ENCODE assay signal across 13 cellular contexts in genomic region chr2:85988210-85988913, GRCh38.
DNase-seq lines count a peak whose midpoint lies in the region; ATAC-seq and TF ChIP-seq lines count a peak whose summit lies in the region.
"Had no signal": no experiment of that assay in that cellular context is flagged by ENCODE, and none has a peak within 500 bp of the region (broad histone marks: within the 10 kb centered on the region; RNA-seq: fewer than 3 reads in every experiment).

No MANE protein-coding gene starts in this region.

- no peaks in the 10 kb centered on the region for H3K9me3 Mint-ChIP-seq in activated CD8-positive, alpha-beta T cell treated with anti-CD3 and anti-CD28 coated beads, Interleukin-2, amount 10 ng/mL, durations not matched to agents 7 days and 5 days (ENCODE audit: insufficient read depth)
- no peaks in the 10 kb centered on the region for H3K9me3 Mint-ChIP-seq in activated CD8-positive, alpha-beta T cell treated with anti-CD3 and anti-CD28 coated beads for 36 hours
- H3K9me3 Mint-ChIP-seq in stimulated activated naive B cell treated with anti-CD40 and anti-IgM and Interleukin-4, amounts not matched to agents 10 μg/mL and 1 μg/mL and 100 μg/mL, for 72 hours, result no peaks in the 10 kb centered on the region

- H3K4me3 ChIP-seq in muscle layer of colon (ENCODE audit: low read depth in 1 of 2, low read length in 2 of 2) (no peak overlapping the region), upper lobe of right lung (no peak overlapping the region)
- H3K4me3 ChIP-seq: SJSA1 had no signal

- H3K9me3 ChIP-seq in muscle layer of colon (ENCODE audit: low read length) (no peaks in the 10 kb centered on the region), upper lobe of right lung (no peaks in the 10 kb centered on the region)
- H3K9me3 ChIP-seq: SJSA1 had no signal

- no peaks in the 10 kb centered on the region for H3K27me3 Mint-ChIP-seq in activated CD8-positive, alpha-beta T cell treated with anti-CD3 and anti-CD28 coated beads, Interleukin-2, amount 10 ng/mL, durations not matched to agents 7 days and 5 days (ENCODE audit: low read depth)
- H3K27me3 Mint-ChIP-seq in activated CD8-positive, alpha-beta T cell treated with anti-CD3 and anti-CD28 coated beads for 36 hours, result no peaks in the 10 kb centered on the region
- H3K27me3 Mint-ChIP-seq in stimulated activated naive B cell treated with anti-CD40 and anti-IgM and Interleukin-4, amounts not matched to agents 10 μg/mL and 1 μg/mL and 100 μg/mL, for 72 hours, result no peaks in the 10 kb centered on the region

- H3K4me3 Mint-ChIP-seq in activated CD8-positive, alpha-beta T cell treated with anti-CD3 and anti-CD28 coated beads, Interleukin-2, amount 10 ng/mL, durations not matched to agents 7 days and 5 days, result no peak overlapping the region
- no peak overlapping the region for H3K4me3 Mint-ChIP-seq in activated CD8-positive, alpha-beta T cell treated with anti-CD3 and anti-CD28 coated beads for 36 hours
- H3K4me3 Mint-ChIP-seq in stimulated activated naive B cell treated with anti-CD40 and anti-IgM and Interleukin-4, amounts not matched to agents 10 μg/mL and 1 μg/mL and 100 μg/mL, for 72 hours, result no peak overlapping the region

- CTCF ChIA-PET in activated CD8-positive, alpha-beta T cell treated with anti-CD3 and anti-CD28 coated beads, Interleukin-2, amount 10 ng/mL, durations not matched to agents 7 days and 5 days (lab: Charles Lee), result no interaction called here
- CTCF ChIA-PET in activated CD8-positive, alpha-beta T cell treated with anti-CD3 and anti-CD28 coated beads for 36 hours (lab: Charles Lee), result no interaction called here

- peak overlapping the region; percentile 35 for H3K27ac Mint-ChIP-seq in activated CD8-positive, alpha-beta T cell treated with anti-CD3 and anti-CD28 coated beads, Interleukin-2, amount 10 ng/mL, durations not matched to agents 7 days and 5 days
- no peak overlapping the region for H3K27ac Mint-ChIP-seq in activated CD8-positive, alpha-beta T cell treated with anti-CD3 and anti-CD28 coated beads for 36 hours
- no peak overlapping the region for H3K27ac Mint-ChIP-seq in stimulated activated naive B cell treated with anti-CD40 and anti-IgM and Interleukin-4, amounts not matched to agents 10 μg/mL and 1 μg/mL and 100 μg/mL, for 72 hours

- peaks cover 3% of the 10 kb centered on the region for H3K36me3 Mint-ChIP-seq in activated CD8-positive, alpha-beta T cell treated with anti-CD3 and anti-CD28 coated beads, Interleukin-2, amount 10 ng/mL, durations not matched to agents 7 days and 5 days (ENCODE audit: low read depth)
- no peaks in the 10 kb centered on the region for H3K36me3 Mint-ChIP-seq in activated CD8-positive, alpha-beta T cell treated with anti-CD3 and anti-CD28 coated beads for 36 hours (ENCODE audit: low read depth)
- H3K36me3 Mint-ChIP-seq in stimulated activated naive B cell treated with anti-CD40 and anti-IgM and Interleukin-4, amounts not matched to agents 10 μg/mL and 1 μg/mL and 100 μg/mL, for 72 hours, result no peaks in the 10 kb centered on the region

- TF ChIP-seq CTCF in activated CD8-positive, alpha-beta T cell treated with anti-CD3 and anti-CD28 coated beads for 36 hours (IDR thresholded peaks at IDR 0.05), result no peak
- no peak for TF ChIP-seq CTCF in upper lobe of right lung (IDR thresholded peaks at IDR 0.05)

- H3K36me3 ChIP-seq in muscle layer of colon (ENCODE audit: insufficient read depth, low read length) (no peaks in the 10 kb centered on the region), upper lobe of right lung (no peaks in the 10 kb centered on the region)
- H3K36me3 ChIP-seq: SJSA1 had no signal

- POLR2A ChIA-PET in activated CD8-positive, alpha-beta T cell treated with anti-CD3 and anti-CD28 coated beads, Interleukin-2, amount 10 ng/mL, durations not matched to agents 7 days and 5 days (lab: Charles Lee), result no interaction called here
- POLR2A ChIA-PET in activated CD8-positive, alpha-beta T cell treated with anti-CD3 and anti-CD28 coated beads for 36 hours (lab: Charles Lee), result no interaction called here

- H3K4me1 ChIP-seq in muscle layer of colon (ENCODE audit: insufficient read depth, low read length) (peaks cover 21% of the 10 kb centered on the region), upper lobe of right lung (peaks cover 3% of the 10 kb centered on the region)

- no peak for ATAC-seq in activated CD8-positive, alpha-beta T cell treated with anti-CD3 and anti-CD28 coated beads, Interleukin-2, amount 10 ng/mL, durations not matched to agents 7 days and 5 days
- no peak for ATAC-seq in activated CD8-positive, alpha-beta T cell treated with anti-CD3 and anti-CD28 coated beads for 36 hours
- no peak for ATAC-seq in upper lobe of right lung
- ATAC-seq in stimulated activated naive B cell treated with anti-CD40 and anti-IgM and Interleukin-4, amounts not matched to agents 10 μg/mL and 1 μg/mL and 100 μg/mL, for 72 hours (replicated peaks), result no peak

- H3K27me3 ChIP-seq in muscle layer of colon (ENCODE audit: control insufficient read depth in 1 of 2, insufficient read depth in 2 of 2, low read length in 2 of 2) (no peaks in the 10 kb centered on the region), upper lobe of right lung (no peaks in the 10 kb centered on the region)
- H3K27me3 ChIP-seq: SJSA1 had no signal

- intact Hi-C loops in activated CD8-positive, alpha-beta T cell treated with anti-CD3 and anti-CD28 coated beads for 36 hours (cut with micrococcal nuclease), result no loop called here
- intact Hi-C loops in upper lobe of right lung (cut with DNase I), result no loop called here

- H3K27ac ChIP-seq in muscle layer of colon (ENCODE audit: low read depth, low read length) (peak overlapping the region; percentile 69), upper lobe of right lung (peak overlapping the region; percentile 63)
- H3K27ac ChIP-seq: SJSA1 had no signal

- H3K9ac ChIP-seq in muscle layer of colon (ENCODE audit: low read length), result no peak overlapping the region

- no peak for DNase-seq in activated CD8-positive, alpha-beta T cell treated with anti-CD3 and anti-CD28 coated beads, Interleukin-2, amount 10 ng/mL, durations not matched to agents 7 days and 5 days
- no peak for DNase-seq in activated CD8-positive, alpha-beta T cell treated with anti-CD3 and anti-CD28 coated beads for 36 hours
- DNase-seq in fibroblast of peridontal ligament (ENCODE audit: extremely low read depth) (peak; percentile 63), upper lobe of right lung (no peak), NCI-H146 treated with DMSO at 0.1 percent for 48 hours (lab: John Stamatoyannopoulos, UW; ENCODE audit: unreplicated experiment) (no peak), D341Med (ENCODE audit: low spot score) (no peak)
- DNase-seq in stimulated activated naive B cell treated with anti-CD40 and anti-IgM and Interleukin-4, amounts not matched to agents 10 μg/mL and 1 μg/mL and 100 μg/mL, for 72 hours, result no peak
- DNase-seq: DMS53, NCI-H1417, NCI-H748 treated with DMSO at 0.1 percent for 48 hours, substantia nigra had no signal

- H3K4me1 Mint-ChIP-seq in activated CD8-positive, alpha-beta T cell treated with anti-CD3 and anti-CD28 coated beads, Interleukin-2, amount 10 ng/mL, durations not matched to agents 7 days and 5 days (ENCODE audit: low read depth), result peaks cover 19% of the 10 kb centered on the region
- H3K4me1 Mint-ChIP-seq in activated CD8-positive, alpha-beta T cell treated with anti-CD3 and anti-CD28 coated beads for 36 hours (ENCODE audit: low read depth), result no peaks in the 10 kb centered on the region
- peaks cover 4 to 5% of the 10 kb centered on the region in 2 donors for H3K4me1 Mint-ChIP-seq in stimulated activated naive B cell treated with anti-CD40 and anti-IgM and Interleukin-4, amounts not matched to agents 10 μg/mL and 1 μg/mL and 100 μg/mL, for 72 hours
